In genomic region chr1:222996307-222996983, GRCh38 we compare ENCODE assay signal across 29 cellular contexts.
DNase-seq lines count a peak whose midpoint lies in the region; ATAC-seq, FAIRE-seq and TF ChIP-seq lines count a peak whose summit lies in the region.
"Had no signal": no experiment of that assay in that cellular context is flagged by ENCODE, and none has a peak within 500 bp of the region (broad histone marks: within the 10 kb centered on the region; RNA-seq: fewer than 3 reads in every experiment).

No MANE protein-coding gene starts in this region.

- H3K36me3 Mint-ChIP-seq in astrocyte (ENCODE audit: low read depth, unreplicated experiment) = peaks cover 2% of the 10 kb centered on the region
- H3K36me3 Mint-ChIP-seq: natural killer cell treated with Interleukin-12 subunit alpha and Interleukin-12 subunit beta and Interleukin-15 and Interleukin-18, amount 100 ng/mL, for 72 hours; stimulated activated effector memory CD8-positive, alpha-beta T cell treated with anti-CD3 and anti-CD28 coated beads, Interleukin-12 subunit alpha, Interleukin-12 subunit beta, amount 100 ng/mL, for 72 hours had no signal

- no peaks in the 10 kb centered on the region for H3K27me3 ChIP-seq in astrocyte (ENCODE audit: insufficient read depth, low read length)
- no peaks in the 10 kb centered on the region for H3K27me3 ChIP-seq in mesenchymal stem cell (ENCODE audit: control insufficient read depth in 1 of 2, insufficient read depth in 1 of 2, low read length in 2 of 2)
- no peaks in the 10 kb centered on the region for H3K27me3 ChIP-seq in testis
- H3K27me3 ChIP-seq: gastrocnemius medialis, pancreas, sigmoid colon, SJSA1 had no signal

- H3K18ac ChIP-seq in mesenchymal stem cell (ENCODE audit: low read depth in 1 of 2, low read length in 2 of 2) = no peak overlapping the region

- no peak for TF ChIP-seq POLR2A in testis (IDR thresholded peaks at IDR 0.05)

- H3K79me1 ChIP-seq in mesenchymal stem cell (replicated peaks; ENCODE audit: low read length, poor library complexity, severe bottlenecking) = peaks cover 2% of the 10 kb centered on the region

- in situ Hi-C loops in Caki2 (cut with HindIII; ENCODE audit: low pct_unique_long_range_greater_than_20kb, low sequenced_read_pairs) = no loop called here

- H2BK12ac ChIP-seq in mesenchymal stem cell (ENCODE audit: low read length in 2 of 2) = no peak overlapping the region

- H4K8ac ChIP-seq in mesenchymal stem cell (ENCODE audit: low read length) = no peak overlapping the region

- H3K4ac ChIP-seq in mesenchymal stem cell (ENCODE audit: low read depth in 1 of 2, low read length in 2 of 2) = no peak overlapping the region

- H3K27ac Mint-ChIP-seq in astrocyte (ENCODE audit: unreplicated experiment) = no peak overlapping the region
- H3K27ac Mint-ChIP-seq: activated CD8-positive, alpha-beta T cell treated with anti-CD3 and anti-CD28 coated beads for 36 hours; CD4-positive, alpha-beta T cell; dendritic cell treated with granulocyte-macrophage colony-stimulating factor and Interleukin-4, amounts not matched to agents 40 ng/mL and 50 ng/mL, for 4 days; natural killer cell treated with Interleukin-12 subunit alpha and Interleukin-12 subunit beta and Interleukin-15 and Interleukin-18, amount 100 ng/mL, for 72 hours; stimulated activated effector memory CD8-positive, alpha-beta T cell treated with anti-CD3 and anti-CD28 coated beads, Interleukin-12 subunit alpha, Interleukin-12 subunit beta, amount 100 ng/mL, for 72 hours; T-helper 1 cell treated with Interleukin-12 subunit alpha and Interleukin-12 subunit beta and Interleukin-4 antibody, amounts not matched to agents 30 μg/mL and 1 μg/mL, for 36 hours had no signal

- no peak overlapping the region for H3K4me2 ChIP-seq in astrocyte (ENCODE audit: low read length)
- no peak overlapping the region for H3K4me2 ChIP-seq in mesenchymal stem cell (ENCODE audit: low read length, poor library complexity, severe bottlenecking)

- H2AK5ac ChIP-seq in mesenchymal stem cell (ENCODE audit: low read length, severe bottlenecking) = no peak overlapping the region

- H2AFZ ChIP-seq in astrocyte (ENCODE audit: low read depth, low read length) (no peak overlapping the region), mesenchymal stem cell (ENCODE audit: low read depth, low read length) (no peak overlapping the region)

- 54% methylated on average over 2 of the region's 5 CpGs for WGBS in mesenchymal stem cell
- 73 to 74% methylated on average over 5 of the region's 5 CpGs for WGBS in testis, 2 donors

- H4K91ac ChIP-seq in mesenchymal stem cell (ENCODE audit: low read length) = no peak overlapping the region

- no peaks in the 10 kb centered on the region for H3K9me3 ChIP-seq in astrocyte (ENCODE audit: insufficient read depth, low read depth, low read length)
- H3K9me3 ChIP-seq in mesenchymal stem cell (ENCODE audit: control insufficient read depth, low read length) = no peaks in the 10 kb centered on the region
- H3K9me3 ChIP-seq in testis = no peaks in the 10 kb centered on the region
- H3K9me3 ChIP-seq: gastrocnemius medialis, pancreas, sigmoid colon, SJSA1 had no signal

- H2BK120ac ChIP-seq in mesenchymal stem cell (ENCODE audit: low read depth, low read length) = no peak overlapping the region

- H3K4me3 ChIP-seq in astrocyte (ENCODE audit: insufficient read depth, low read depth, low read length) (no peak overlapping the region), mesenchymal stem cell (ENCODE audit: insufficient read depth in 1 of 2, low read depth in 1 of 2, low read length in 2 of 2) (no peak overlapping the region), testis (no peak overlapping the region)
- H3K4me3 ChIP-seq: gastrocnemius medialis, pancreas, sigmoid colon, SJSA1 had no signal

- peaks cover 29% of the 10 kb centered on the region for H3K4me1 Mint-ChIP-seq in astrocyte (ENCODE audit: low read depth, unreplicated experiment)
- H3K4me1 Mint-ChIP-seq: stimulated activated effector memory CD8-positive, alpha-beta T cell treated with anti-CD3 and anti-CD28 coated beads, Interleukin-12 subunit alpha, Interleukin-12 subunit beta, amount 100 ng/mL, for 72 hours had no signal

- H3K9ac ChIP-seq in astrocyte (ENCODE audit: low read length) (no peak overlapping the region), mesenchymal stem cell (ENCODE audit: low read length) (no peak overlapping the region)

- peak; percentile 28 for DNase-seq in Caki2 (ENCODE audit: low read depth)
- peak; percentile 46 for DNase-seq in HT1080 (ENCODE audit: low read depth)
- peak; percentile 1 for DNase-seq in astrocyte (ENCODE audit: low read depth)
- DNase-seq in mesenchymal stem cell = no peak
- DNase-seq in stimulated activated CD4-positive, alpha-beta T cell treated with anti-CD3 and anti-CD28 coated beads, Interleukin-12 subunit alpha, Interleukin-12 subunit beta, amount 100 ng/mL, for 4 hours = no peak
- DNase-seq in testis = no peak
- DNase-seq: activated CD8-positive, alpha-beta T cell treated with anti-CD3 and anti-CD28 coated beads for 36 hours; activated naive CD4-positive, alpha-beta T cell treated with Interleukin-2 at 50 U/mL for 16 hours; amygdala; CD4-positive, alpha-beta T cell; DMS53; gastrocnemius medialis; left cardiac atrium; midbrain; MM.1S; NCI-H2171 treated with DMSO at 0.1 percent for 48 hours; NCI-H774; pancreas; PC-3; sigmoid colon had no signal

- no peaks in the 10 kb centered on the region for H3K27me3 Mint-ChIP-seq in astrocyte (ENCODE audit: low read depth, unreplicated experiment)
- H3K27me3 Mint-ChIP-seq: activated CD8-positive, alpha-beta T cell treated with anti-CD3 and anti-CD28 coated beads for 36 hours; CD4-positive, alpha-beta T cell; dendritic cell treated with granulocyte-macrophage colony-stimulating factor and Interleukin-4, amounts not matched to agents 40 ng/mL and 50 ng/mL, for 4 days; natural killer cell treated with Interleukin-12 subunit alpha and Interleukin-12 subunit beta and Interleukin-15 and Interleukin-18, amount 100 ng/mL, for 72 hours had no signal

- intact Hi-C loops in testis (cut with DNase I; ENCODE audit: low total_unique reads) = no loop called here

- peak; percentile 50 for FAIRE-seq in astrocyte (lab: Jason Lieb, UNC)
- FAIRE-seq: GM12891, HepG2, pancreas had no signal

- no peaks in the 10 kb centered on the region for H4K20me1 ChIP-seq in astrocyte (ENCODE audit: insufficient read depth, low read length)

- no peak overlapping the region for H3K4me3 Mint-ChIP-seq in astrocyte (ENCODE audit: unreplicated experiment)
- H3K4me3 Mint-ChIP-seq: activated CD8-positive, alpha-beta T cell treated with anti-CD3 and anti-CD28 coated beads for 36 hours; CD4-positive, alpha-beta T cell; dendritic cell treated with granulocyte-macrophage colony-stimulating factor and Interleukin-4, amounts not matched to agents 40 ng/mL and 50 ng/mL, for 4 days; natural killer cell treated with Interleukin-12 subunit alpha and Interleukin-12 subunit beta and Interleukin-15 and Interleukin-18, amount 100 ng/mL, for 72 hours; stimulated activated effector memory CD8-positive, alpha-beta T cell treated with anti-CD3 and anti-CD28 coated beads, Interleukin-12 subunit alpha, Interleukin-12 subunit beta, amount 100 ng/mL, for 72 hours; T-helper 1 cell treated with Interleukin-12 subunit alpha and Interleukin-12 subunit beta and Interleukin-4 antibody, amounts not matched to agents 30 μg/mL and 1 μg/mL, for 36 hours had no signal

- no peak overlapping the region for H2BK15ac ChIP-seq in mesenchymal stem cell (ENCODE audit: low read depth, poor library complexity, severe bottlenecking)

- H3K14ac ChIP-seq in mesenchymal stem cell (ENCODE audit: low read length in 2 of 2) = no peak overlapping the region

- no peak overlapping the region for H3K27ac ChIP-seq in astrocyte (ENCODE audit: low read depth, low read length)
- H3K27ac ChIP-seq in mesenchymal stem cell (ENCODE audit: low read length, poor library complexity, severe bottlenecking) = peak overlapping the region; percentile 68
- H3K27ac ChIP-seq in testis = no peak overlapping the region
- H3K27ac ChIP-seq: gastrocnemius medialis, sigmoid colon, SJSA1 had no signal

- H3K79me2 ChIP-seq in astrocyte (ENCODE audit: insufficient read depth, low read length) = no peaks in the 10 kb centered on the region

- no peak overlapping the region for H3K23ac ChIP-seq in mesenchymal stem cell (ENCODE audit: low read length in 2 of 2)

- ATAC-seq in GM19397 (IDR thresholded peaks at IDR 0.05; ENCODE audit: unreplicated experiment) (no peak), GM21367 (IDR thresholded peaks at IDR 0.05; ENCODE audit: unreplicated experiment) (no peak)
- ATAC-seq: activated CD8-positive, alpha-beta T cell treated with anti-CD3 and anti-CD28 coated beads for 36 hours; gastrocnemius medialis; HepG2; left cardiac atrium; natural killer cell treated with Interleukin-12 subunit alpha and Interleukin-12 subunit beta and Interleukin-15 and Interleukin-18, amount 100 ng/mL, for 72 hours; PC-3; stimulated activated effector memory CD8-positive, alpha-beta T cell treated with anti-CD3 and anti-CD28 coated beads, Interleukin-12 subunit alpha, Interleukin-12 subunit beta, amount 100 ng/mL, for 72 hours had no signal

- no peak overlapping the region for H2BK5ac ChIP-seq in mesenchymal stem cell (ENCODE audit: low read depth, low read length, poor library complexity, severe bottlenecking)

- H3K4me1 ChIP-seq in astrocyte (ENCODE audit: insufficient read depth, low read length) (peaks cover 14% of the 10 kb centered on the region), mesenchymal stem cell (ENCODE audit: control insufficient read depth, insufficient read depth, low read depth, low read length) (peaks cover 3% of the 10 kb centered on the region), testis (no peaks in the 10 kb centered on the region)

- H3K9me3 Mint-ChIP-seq in astrocyte (ENCODE audit: unreplicated experiment) = no peaks in the 10 kb centered on the region
- H3K9me3 Mint-ChIP-seq: activated CD8-positive, alpha-beta T cell treated with anti-CD3 and anti-CD28 coated beads for 36 hours; CD4-positive, alpha-beta T cell; dendritic cell treated with granulocyte-macrophage colony-stimulating factor and Interleukin-4, amounts not matched to agents 40 ng/mL and 50 ng/mL, for 4 days; natural killer cell treated with Interleukin-12 subunit alpha and Interleukin-12 subunit beta and Interleukin-15 and Interleukin-18, amount 100 ng/mL, for 72 hours; stimulated activated effector memory CD8-positive, alpha-beta T cell treated with anti-CD3 and anti-CD28 coated beads, Interleukin-12 subunit alpha, Interleukin-12 subunit beta, amount 100 ng/mL, for 72 hours; T-helper 1 cell treated with Interleukin-12 subunit alpha and Interleukin-12 subunit beta and Interleukin-4 antibody, amounts not matched to agents 30 μg/mL and 1 μg/mL, for 36 hours had no signal

- no peaks in the 10 kb centered on the region for H3K36me3 ChIP-seq in astrocyte (ENCODE audit: insufficient read depth, low read length)
- H3K36me3 ChIP-seq in mesenchymal stem cell (ENCODE audit: control insufficient read depth in 1 of 2, insufficient read depth in 2 of 2, low read depth in 1 of 2, low read length in 2 of 2) = peaks cover 0 to 37% of the 10 kb centered on the region in 2 experiments
- no peaks in the 10 kb centered on the region for H3K36me3 ChIP-seq in testis (ENCODE audit: low read depth, missing control alignments)
- H3K36me3 ChIP-seq: SJSA1 had no signal

- TF ChIP-seq CTCF in astrocyte (IDR thresholded peaks at IDR 0.05; ENCODE audit: insufficient read depth, low read depth, low read length) = no peak
- TF ChIP-seq CTCF in testis (IDR thresholded peaks at IDR 0.05) = no peak

Comparison
In these comparisons a context has a peak if more than half of its experiments do, and no peak if none do; other contexts are left out.
1. DNase-seq: peak in Caki2 (single experiment), HT1080 (single experiment) and astrocyte (single experiment); none in mesenchymal stem cell (single experiment), stimulated activated CD4-positive, alpha-beta T cell treated with anti-CD3 and anti-CD28 coated beads, Interleukin-12 subunit alpha, Interleukin-12 subunit beta, amount 100 ng/mL, for 4 hours (single experiment) and testis (single experiment).